ENCODE assay signal across 17 cellular contexts in the genomic region with DNA sequence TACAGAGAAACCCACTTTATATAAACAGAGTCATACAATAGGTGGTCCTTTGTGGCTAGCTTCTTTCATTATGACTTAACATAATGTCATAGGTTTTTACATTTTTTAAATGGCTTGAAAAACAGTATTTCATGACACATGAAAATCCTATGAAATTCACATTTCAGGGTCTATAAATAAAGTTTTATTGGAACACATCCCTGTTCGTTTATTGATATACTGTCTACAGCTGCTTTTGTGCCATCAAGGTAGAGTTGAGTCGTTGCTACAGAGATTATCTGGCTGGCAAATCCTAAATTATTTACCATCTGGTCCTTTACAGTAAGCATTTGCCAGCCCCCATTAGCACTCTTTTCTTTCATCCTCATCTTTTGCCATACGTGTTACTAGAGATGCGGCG. TPM values are rescaled to one million over a fixed set of nuclear protein-coding genes. Genes with fewer than 3 reads are reported as not detected.
DNase-seq lines count a peak whose midpoint lies in the region; ATAC-seq and TF ChIP-seq lines count a peak whose summit lies in the region.
"Had no signal": no experiment of that assay in that cellular context is flagged by ENCODE, and none has a peak within 500 bp of the region (broad histone marks: within the 10 kb centered on the region; RNA-seq: fewer than 3 reads in every experiment).

No MANE protein-coding gene starts in this region.

- no peak for ATAC-seq in DND-41 (ENCODE audit: insufficient read depth, low read depth)
- no peak for ATAC-seq in activated naive CD8-positive, alpha-beta T cell treated with anti-CD3 and anti-CD28 coated beads, Interleukin-2, amount 10 ng/mL, durations not matched to agents 7 days and 5 days (ENCODE audit: low read depth)
- ATAC-seq: left cardiac atrium had no signal

- no peaks in the 10 kb centered on the region for H3K9me3 Mint-ChIP-seq in T-helper 2 cell treated with Interferon-gamma antibody and Interleukin-4, amounts not matched to agents 5 μg/mL and 100 μg/mL, for 36 hours
- H3K9me3 Mint-ChIP-seq in activated naive CD8-positive, alpha-beta T cell treated with anti-CD3 and anti-CD28 coated beads, Interleukin-2, amount 10 ng/mL, durations not matched to agents 7 days and 5 days, result no peaks in the 10 kb centered on the region
- no peaks in the 10 kb centered on the region for H3K9me3 Mint-ChIP-seq in nephron progenitor cell

- TF ChIP-seq CTCF in DND-41 (IDR thresholded peaks at IDR 0.05; ENCODE audit: borderline replicate concordance, extremely low read depth, low read length, poor library complexity, severe bottlenecking) (no peak), nephron progenitor cell (IDR thresholded peaks at IDR 0.05) (no peak)

- H4K20me1 ChIP-seq in DND-41 (ENCODE audit: insufficient read depth, low read length), result peaks cover 48% of the 10 kb centered on the region

- no peak for DNase-seq in T-helper 2 cell treated with Interferon-gamma antibody and Interleukin-4, amounts not matched to agents 5 μg/mL and 100 μg/mL, for 36 hours (ENCODE audit: low spot score)
- DNase-seq in T-helper 2 cell (no peak), DND-41 (no peak), nephron progenitor cell (no peak), A172 (ENCODE audit: low spot score) (no peak), NCI-H510A (lab: John Stamatoyannopoulos, UW) (no peak), HuH-7.5 (ENCODE audit: low spot score) (no peak)
- no peak for DNase-seq in activated naive CD8-positive, alpha-beta T cell treated with anti-CD3 and anti-CD28 coated beads, Interleukin-2, amount 10 ng/mL, durations not matched to agents 7 days and 5 days
- DNase-seq: hippocampal formation, Kasumi-1, left cardiac atrium, NCI-H2029, NCI-H774, testis had no signal

- H3K9ac ChIP-seq in DND-41 (ENCODE audit: low read depth, low read length), result no peak overlapping the region

- H3K4me1 ChIP-seq in DND-41 (ENCODE audit: insufficient read depth, low read length), result peaks cover 26% of the 10 kb centered on the region

- peak overlapping the region; percentile 91; the same call in 1 of the 2 replicates for H3K4me2 ChIP-seq in DND-41 (ENCODE audit: insufficient read depth, low read length)

- no peaks in the 10 kb centered on the region for H3K27me3 Mint-ChIP-seq in T-helper 2 cell treated with Interferon-gamma antibody and Interleukin-4, amounts not matched to agents 5 μg/mL and 100 μg/mL, for 36 hours (ENCODE audit: low read depth)
- H3K27me3 Mint-ChIP-seq in activated naive CD8-positive, alpha-beta T cell treated with anti-CD3 and anti-CD28 coated beads, Interleukin-2, amount 10 ng/mL, durations not matched to agents 7 days and 5 days, result no peaks in the 10 kb centered on the region
- H3K27me3 Mint-ChIP-seq in nephron progenitor cell (ENCODE audit: low read depth, poor library complexity), result no peaks in the 10 kb centered on the region

- H3K36me3 ChIP-seq in DND-41 (ENCODE audit: insufficient read depth, low read length), result peaks cover 50% of the 10 kb centered on the region

- POLR2A ChIA-PET in activated naive CD8-positive, alpha-beta T cell treated with anti-CD3 and anti-CD28 coated beads, Interleukin-2, amount 10 ng/mL, durations not matched to agents 7 days and 5 days (lab: Charles Lee), result no interaction called here

- H2AFZ ChIP-seq in DND-41 (ENCODE audit: low read depth, low read length), result no peak overlapping the region

- H3K4me1 Mint-ChIP-seq in T-helper 2 cell treated with Interferon-gamma antibody and Interleukin-4, amounts not matched to agents 5 μg/mL and 100 μg/mL, for 36 hours (ENCODE audit: low read depth), result peaks cover 13% of the 10 kb centered on the region
- H3K4me1 Mint-ChIP-seq in activated naive CD8-positive, alpha-beta T cell treated with anti-CD3 and anti-CD28 coated beads, Interleukin-2, amount 10 ng/mL, durations not matched to agents 7 days and 5 days, result peaks cover 19% of the 10 kb centered on the region
- peaks cover 22% of the 10 kb centered on the region for H3K4me1 Mint-ChIP-seq in nephron progenitor cell

- H3K27ac Mint-ChIP-seq in T-helper 2 cell treated with Interferon-gamma antibody and Interleukin-4, amounts not matched to agents 5 μg/mL and 100 μg/mL, for 36 hours, result no peak overlapping the region
- H3K27ac Mint-ChIP-seq in activated naive CD8-positive, alpha-beta T cell treated with anti-CD3 and anti-CD28 coated beads, Interleukin-2, amount 10 ng/mL, durations not matched to agents 7 days and 5 days, result peak overlapping the region; percentile 45
- no peak overlapping the region for H3K27ac Mint-ChIP-seq in nephron progenitor cell

- H3K4me3 ChIP-seq in DND-41 (ENCODE audit: low read depth in 1 of 2, low read length in 2 of 2), result no peak overlapping the region
- H3K4me3 ChIP-seq: testis had no signal

- H3K27me3 ChIP-seq in DND-41 (ENCODE audit: insufficient read depth, low read length, poor library complexity), result no peaks in the 10 kb centered on the region
- H3K27me3 ChIP-seq: testis had no signal

- H3K4me3 Mint-ChIP-seq in T-helper 2 cell treated with Interferon-gamma antibody and Interleukin-4, amounts not matched to agents 5 μg/mL and 100 μg/mL, for 36 hours, result peak overlapping the region; percentile 36
- peak overlapping the region; percentile 68 for H3K4me3 Mint-ChIP-seq in activated naive CD8-positive, alpha-beta T cell treated with anti-CD3 and anti-CD28 coated beads, Interleukin-2, amount 10 ng/mL, durations not matched to agents 7 days and 5 days
- peak overlapping the region; percentile 76 for H3K4me3 Mint-ChIP-seq in nephron progenitor cell

- H3K36me3 Mint-ChIP-seq in T-helper 2 cell treated with Interferon-gamma antibody and Interleukin-4, amounts not matched to agents 5 μg/mL and 100 μg/mL, for 36 hours (ENCODE audit: low read depth), result peaks cover 37% of the 10 kb centered on the region
- peaks cover 17% of the 10 kb centered on the region for H3K36me3 Mint-ChIP-seq in activated naive CD8-positive, alpha-beta T cell treated with anti-CD3 and anti-CD28 coated beads, Interleukin-2, amount 10 ng/mL, durations not matched to agents 7 days and 5 days
- H3K36me3 Mint-ChIP-seq in nephron progenitor cell (ENCODE audit: low read depth), result peaks cover 34% of the 10 kb centered on the region

- no peak overlapping the region for H3K27ac ChIP-seq in DND-41 (ENCODE audit: low read length)
- H3K27ac ChIP-seq: HL-60, testis had no signal

- H3K79me2 ChIP-seq in DND-41 (ENCODE audit: insufficient read depth, low read length), result peaks cover 64% of the 10 kb centered on the region

- no peaks in the 10 kb centered on the region for H3K9me3 ChIP-seq in DND-41 (ENCODE audit: insufficient read depth, low read length, severe bottlenecking)
- H3K9me3 ChIP-seq: testis had no signal

RNA-seq across cellular contexts. Expression of a gene that starts 2.3 kb away (rescaled TPM):
- 10 to 100 TPM; 38.6 to 41.8 TPM for total RNA-seq in activated naive CD8-positive, alpha-beta T cell treated with anti-CD3 and anti-CD28 coated beads, Interleukin-2, amount 10 ng/mL, durations not matched to agents 7 days and 5 days
- total RNA-seq in A172 (2014; rRNA removed; shearing (Covaris generic)), result 58.0 and 59.3 TPM in 2 replicates

RNA-seq across cellular contexts. Expression of a gene that starts 16.9 kb away (rescaled TPM):
- 10 to 100 TPM; 12.6 to 14.5 TPM for total RNA-seq in activated naive CD8-positive, alpha-beta T cell treated with anti-CD3 and anti-CD28 coated beads, Interleukin-2, amount 10 ng/mL, durations not matched to agents 7 days and 5 days
- 44.3 and 68.4 TPM in 2 replicates for total RNA-seq in A172 (2014; rRNA removed; shearing (Covaris generic))

RNA-seq across cellular contexts. Expression of a gene that starts 25.9 kb away (rescaled TPM):
- total RNA-seq in activated naive CD8-positive, alpha-beta T cell treated with anti-CD3 and anti-CD28 coated beads, Interleukin-2, amount 10 ng/mL, durations not matched to agents 7 days and 5 days, result 10 to 100 TPM; 42.5 to 43.9 TPM
- 71.3 and 74.8 TPM in 2 replicates for total RNA-seq in A172 (2014; rRNA removed; shearing (Covaris generic))

RNA-seq across cellular contexts. Expression of a gene that starts 26.1 kb away (rescaled TPM):
- total RNA-seq in activated naive CD8-positive, alpha-beta T cell treated with anti-CD3 and anti-CD28 coated beads, Interleukin-2, amount 10 ng/mL, durations not matched to agents 7 days and 5 days, result 10 to 100 TPM; 30.7 to 39.5 TPM
- total RNA-seq in A172 (2014; rRNA removed; shearing (Covaris generic)), result 42.0 and 48.2 TPM in 2 replicates

RNA-seq across cellular contexts. Expression of a gene that starts 38.1 kb away (rescaled TPM):
- 1 to 10 TPM; 2.1 to 2.2 TPM for total RNA-seq in activated naive CD8-positive, alpha-beta T cell treated with anti-CD3 and anti-CD28 coated beads, Interleukin-2, amount 10 ng/mL, durations not matched to agents 7 days and 5 days
- not detected in 2 replicates for total RNA-seq in A172 (2014; rRNA removed; shearing (Covaris generic))
- total RNA-seq: bronchial epithelial cell, RPMI7951 had no signal
